ENCODE assay signal across 16 cellular contexts in genomic region chr3:12782172-12782815, GRCh38. TPM values are rescaled to one million over a fixed set of nuclear protein-coding genes. Genes with fewer than 3 reads are reported as not detected.
DNase-seq lines count a peak whose midpoint lies in the region; ATAC-seq and TF ChIP-seq lines count a peak whose summit lies in the region.
"Had no signal": no experiment of that assay in that cellular context is flagged by ENCODE, and none has a peak within 500 bp of the region (broad histone marks: within the 10 kb centered on the region; RNA-seq: fewer than 3 reads in every experiment).

No MANE protein-coding gene starts in this region.

- no peaks in the 10 kb centered on the region for H3K36me3 ChIP-seq in ascending aorta
- H3K36me3 ChIP-seq: BLaER1 had no signal

- no peak for TF ChIP-seq CTCF in ascending aorta (IDR thresholded peaks at IDR 0.05)

- no peaks in the 10 kb centered on the region for H3K9me3 ChIP-seq in ascending aorta
- H3K9me3 ChIP-seq: BLaER1 had no signal

- H3K27ac ChIP-seq in ascending aorta: no peak overlapping the region
- H3K27ac ChIP-seq: BLaER1 had no signal

- peak; percentile 15 for DNase-seq in stimulated activated CD4-positive, alpha-beta T cell treated with anti-CD3 and anti-CD28 coated beads, Interleukin-15, amount 100 ng/mL, for 24 hours
- no peak for DNase-seq in stimulated activated CD4-positive, alpha-beta T cell treated with anti-CD3 and anti-CD28 coated beads, Interleukin-4, amount 100 ng/mL, for 24 hours
- DNase-seq in astrocyte of the hippocampus (ENCODE audit: low read depth, low spot score) (peak; percentile 87), iPS-NIHi7 (ENCODE audit: extremely low spot score) (peak; percentile 31), T-helper 9 cell (no peak), ascending aorta (ENCODE audit: low spot score in 2 of 2) (no peak), NCI-H1417 treated with DMSO at 0.1 percent for 48 hours (lab: John Stamatoyannopoulos, UW) (no peak)
- DNase-seq: activated CD8-positive, alpha-beta memory T cell treated with anti-CD3 and anti-CD28 coated beads, Interleukin-2, amount 50 U/mL, for 48 hours; hippocampal formation; midbrain; NCI-H2227 treated with DMSO at 0.1 percent for 48 hours; stimulated activated CD4-positive, alpha-beta T cell treated with anti-CD3 and anti-CD28 coated beads, Interleukin-2, amount 100 ng/mL, for 48 hours; stimulated activated naive B cell treated with anti-CD40 and anti-IgM and Interleukin-4, amounts not matched to agents 10 μg/mL and 1 μg/mL and 100 μg/mL, for 72 hours had no signal

- no peaks in the 10 kb centered on the region for H3K27me3 ChIP-seq in ascending aorta
- H3K27me3 ChIP-seq: BLaER1 had no signal

- no peaks in the 10 kb centered on the region for H3K4me1 ChIP-seq in ascending aorta
- H3K4me1 ChIP-seq: BLaER1 had no signal

- no peak for ATAC-seq in GM19328 (IDR thresholded peaks at IDR 0.05; ENCODE audit: unreplicated experiment)
- ATAC-seq: stimulated activated naive B cell treated with anti-CD40 and anti-IgM and Interleukin-4, amounts not matched to agents 10 μg/mL and 1 μg/mL and 100 μg/mL, for 72 hours had no signal

- no peak overlapping the region for H3K4me3 ChIP-seq in ascending aorta
- H3K4me3 ChIP-seq: BLaER1 had no signal

- intact Hi-C loops in ascending aorta (cut with DNase I): no loop called here

RNA-seq across cellular contexts. Expression of gene CAND2, which starts 14.2 kb away (rescaled TPM):
- 14.4 TPM for total RNA-seq in ascending aorta

RNA-seq across cellular contexts. Expression of gene TMEM40, which starts 23.2 kb away (rescaled TPM):
- total RNA-seq in ascending aorta: not detected
- total RNA-seq: LHCN-M2 had no signal

RNA-seq across cellular contexts. Expression of gene RPL32, which starts 59.1 kb away (rescaled TPM):
- total RNA-seq in ascending aorta: 1,821 TPM

Comparison
In these comparisons a context has a peak if more than half of its experiments do, and no peak if none do; other contexts are left out.
1. DNase-seq: peak in stimulated activated CD4-positive, alpha-beta T cell treated with anti-CD3 and anti-CD28 coated beads, Interleukin-15, amount 100 ng/mL, for 24 hours (single experiment), astrocyte of the hippocampus (single experiment) and iPS-NIHi7 (single experiment); none in stimulated activated CD4-positive, alpha-beta T cell treated with anti-CD3 and anti-CD28 coated beads, Interleukin-4, amount 100 ng/mL, for 24 hours (single experiment), T-helper 9 cell (single experiment), ascending aorta (0 of 2) and NCI-H1417 treated with DMSO at 0.1 percent for 48 hours (single experiment).